1 cellular context compared by ENCODE assay signal in genomic region chr10:72625608-72626443, GRCh38.
TF ChIP-seq lines count a peak whose summit lies in the region.

A gene with protein sequence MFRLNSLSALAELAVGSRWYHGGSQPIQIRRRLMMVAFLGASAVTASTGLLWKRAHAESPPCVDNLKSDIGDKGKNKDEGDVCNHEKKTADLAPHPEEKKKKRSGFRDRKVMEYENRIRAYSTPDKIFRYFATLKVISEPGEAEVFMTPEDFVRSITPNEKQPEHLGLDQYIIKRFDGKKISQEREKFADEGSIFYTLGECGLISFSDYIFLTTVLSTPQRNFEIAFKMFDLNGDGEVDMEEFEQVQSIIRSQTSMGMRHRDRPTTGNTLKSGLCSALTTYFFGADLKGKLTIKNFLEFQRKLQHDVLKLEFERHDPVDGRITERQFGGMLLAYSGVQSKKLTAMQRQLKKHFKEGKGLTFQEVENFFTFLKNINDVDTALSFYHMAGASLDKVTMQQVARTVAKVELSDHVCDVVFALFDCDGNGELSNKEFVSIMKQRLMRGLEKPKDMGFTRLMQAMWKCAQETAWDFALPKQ (minus strand): TSS chr10:72626079. CDS start chr10:72566793, 59,286 bp downstream.

TF ChIP-seq in K562, 482 proteins besides CTCF, POLR2A, EP300 and RAD21 (continued from another document and continues in another):
- peak in 1 of 2 experiments; percentile 57; a peak in 2 of 4 replicates for TF ChIP-seq ZMIZ1 (IDR thresholded peaks at IDR 0.05; ENCODE audit: low read depth in 2 of 2, low read length in 2 of 2)
- TF ChIP-seq CREB3L1 (IDR thresholded peaks at IDR 0.05; ENCODE audit: borderline replicate concordance, low read depth), result no peak
- no peak for TF ChIP-seq STAT6 (CRISPR knock-in tag; IDR thresholded peaks at IDR 0.05)
- peak; percentile 67; the same call in 1 of the 2 replicates for TF ChIP-seq CBX1 (IDR thresholded peaks at IDR 0.05; ENCODE audit: low read depth)
- TF ChIP-seq TFE3 (CRISPR knock-in tag; IDR thresholded peaks at IDR 0.05), result peak; percentile 99
- TF ChIP-seq ZBTB1 (CRISPR knock-in tag; IDR thresholded peaks at IDR 0.05; ENCODE audit: borderline replicate concordance, low read depth), result peak; percentile 62; the same call in 1 of the 2 replicates
- TF ChIP-seq, protein P1, sequence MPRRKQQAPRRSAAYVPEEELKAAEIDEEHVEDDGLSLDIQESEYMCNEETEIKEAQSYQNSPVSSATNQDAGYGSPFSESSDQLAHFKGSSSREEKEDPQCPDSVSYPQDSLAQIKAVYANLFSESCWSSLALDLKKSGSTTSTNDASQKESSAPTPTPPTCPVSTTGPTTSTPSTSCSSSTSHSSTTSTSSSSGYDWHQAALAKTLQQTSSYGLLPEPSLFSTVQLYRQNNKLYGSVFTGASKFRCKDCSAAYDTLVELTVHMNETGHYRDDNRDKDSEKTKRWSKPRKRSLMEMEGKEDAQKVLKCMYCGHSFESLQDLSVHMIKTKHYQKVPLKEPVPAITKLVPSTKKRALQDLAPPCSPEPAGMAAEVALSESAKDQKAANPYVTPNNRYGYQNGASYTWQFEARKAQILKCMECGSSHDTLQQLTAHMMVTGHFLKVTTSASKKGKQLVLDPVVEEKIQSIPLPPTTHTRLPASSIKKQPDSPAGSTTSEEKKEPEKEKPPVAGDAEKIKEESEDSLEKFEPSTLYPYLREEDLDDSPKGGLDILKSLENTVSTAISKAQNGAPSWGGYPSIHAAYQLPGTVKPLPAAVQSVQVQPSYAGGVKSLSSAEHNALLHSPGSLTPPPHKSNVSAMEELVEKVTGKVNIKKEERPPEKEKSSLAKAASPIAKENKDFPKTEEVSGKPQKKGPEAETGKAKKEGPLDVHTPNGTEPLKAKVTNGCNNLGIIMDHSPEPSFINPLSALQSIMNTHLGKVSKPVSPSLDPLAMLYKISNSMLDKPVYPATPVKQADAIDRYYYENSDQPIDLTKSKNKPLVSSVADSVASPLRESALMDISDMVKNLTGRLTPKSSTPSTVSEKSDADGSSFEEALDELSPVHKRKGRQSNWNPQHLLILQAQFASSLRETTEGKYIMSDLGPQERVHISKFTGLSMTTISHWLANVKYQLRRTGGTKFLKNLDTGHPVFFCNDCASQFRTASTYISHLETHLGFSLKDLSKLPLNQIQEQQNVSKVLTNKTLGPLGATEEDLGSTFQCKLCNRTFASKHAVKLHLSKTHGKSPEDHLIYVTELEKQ (CRISPR knock-in tag; IDR thresholded peaks at IDR 0.05), result no peak
- TF ChIP-seq NUFIP1 (IDR thresholded peaks at IDR 0.05; ENCODE audit: partially characterized antibody), result no peak
- TF ChIP-seq ZNF239 (CRISPR knock-in tag; IDR thresholded peaks at IDR 0.05), result no peak
- no peak for TF ChIP-seq NR0B1 (IDR thresholded peaks at IDR 0.05; ENCODE audit: partially characterized antibody)
- TF ChIP-seq E2F6 (IDR thresholded peaks at IDR 0.05; ENCODE audit: borderline replicate concordance in 1 of 2, extremely low read depth in 1 of 2, insufficient read depth in 1 of 2, insufficient read length in 1 of 2, low read depth in 1 of 2, low read length in 1 of 2, poor library complexity in 1 of 2, severe bottlenecking in 1 of 2), result peak; percentile 90 to 97
- peak; percentile 53; the same call in 1 of the 2 replicates for TF ChIP-seq SOX6 (IDR thresholded peaks at IDR 0.05)
- TF ChIP-seq PYGO2 (tag; IDR thresholded peaks at IDR 0.05), result no peak
- no peak for TF ChIP-seq PATZ1 (CRISPR knock-in tag; IDR thresholded peaks at IDR 0.05; ENCODE audit: borderline replicate concordance)
- TF ChIP-seq KDM1A (IDR thresholded peaks at IDR 0.05), result no peak
- TF ChIP-seq SIX5 (IDR thresholded peaks at IDR 0.05; ENCODE audit: borderline replicate concordance in 1 of 2, insufficient read depth in 1 of 2, low read depth in 1 of 2, low read length in 2 of 2), result no peak
- TF ChIP-seq ZFP1 (CRISPR knock-in tag; IDR thresholded peaks at IDR 0.05), result no peak
- TF ChIP-seq POLR2AphosphoS5 (IDR thresholded peaks at IDR 0.05; ENCODE audit: control insufficient read depth, insufficient read depth, low read depth, low read length), result peak; percentile 92
- TF ChIP-seq HNRNPUL1 (IDR thresholded peaks at IDR 0.05; ENCODE audit: low read length), result no peak
- no peak for TF ChIP-seq ZNF655 (CRISPR knock-in tag; IDR thresholded peaks at IDR 0.05)
- no peak for TF ChIP-seq ZNF347 (CRISPR knock-in tag; IDR thresholded peaks at IDR 0.05; ENCODE audit: low read depth)
- TF ChIP-seq DNMT1 (IDR thresholded peaks at IDR 0.05), result no peak
- no peak for TF ChIP-seq PCBP1 (IDR thresholded peaks at IDR 0.05; ENCODE audit: low read depth, low read length, poor library complexity, severe bottlenecking)
- TF ChIP-seq SMARCA5 (IDR thresholded peaks at IDR 0.05), result no peak
- TF ChIP-seq ZNF644 (tag; IDR thresholded peaks at IDR 0.05; ENCODE audit: low read depth), result peak; percentile 69; the same call in 1 of the 2 replicates
- no peak for TF ChIP-seq TSC22D4 (tag; IDR thresholded peaks at IDR 0.05)
- peak; percentile 59; the same call in 1 of the 2 replicates for TF ChIP-seq PML (IDR thresholded peaks at IDR 0.05; ENCODE audit: low read length)
- TF ChIP-seq FOXK2 (conservative IDR thresholded peaks at IDR 0.05 in 1 of 2, IDR thresholded peaks at IDR 0.05 in 1 of 2; ENCODE audit: low read depth in 2 of 2), result peak; percentile 85 to 90
- no peak for TF ChIP-seq CGGBP1 (CRISPR knock-in tag; IDR thresholded peaks at IDR 0.05)
- no peak for TF ChIP-seq ESRRB (CRISPR knock-in tag; IDR thresholded peaks at IDR 0.05; ENCODE audit: borderline replicate concordance)
- no peak for TF ChIP-seq CAMTA2 (CRISPR knock-in tag; conservative IDR thresholded peaks at IDR 0.05)
- no peak for TF ChIP-seq CHCHD3 (CRISPR knock-in tag; IDR thresholded peaks at IDR 0.05)
- TF ChIP-seq CTBP1 (IDR thresholded peaks at IDR 0.05; ENCODE audit: borderline replicate concordance), result peak; percentile 79
- TF ChIP-seq ATF7 (IDR thresholded peaks at IDR 0.05), result peak; percentile 76
- no peak for TF ChIP-seq ATF1 (CRISPR knock-in tag; IDR thresholded peaks at IDR 0.05)
- TF ChIP-seq ATF1 (tag; IDR thresholded peaks at IDR 0.05), result peak; percentile 75
- no peak for TF ChIP-seq SNRNP70 (optimal IDR thresholded peaks at IDR 0.05; ENCODE audit: low read depth, low read length)
